ENCODE assay signal across 1 cellular context in genomic region chr19:52734893-52735661, GRCh38.
TF ChIP-seq lines count a peak whose summit lies in the region.

Gene ZNF611 (minus strand): TSS chr19:52735044. CDS start chr19:52715894, 19,150 bp downstream.

TF ChIP-seq in GM12878, 131 proteins besides CTCF, POLR2A, EP300 and RAD21 (continued from another document):
- TF ChIP-seq ZBTB40 (IDR thresholded peaks at IDR 0.05; ENCODE audit: borderline replicate concordance) (peak; percentile 58), MLLT1 (IDR thresholded peaks at IDR 0.05) (peak; percentile 99), MTA3 (IDR thresholded peaks at IDR 0.05; ENCODE audit: borderline replicate concordance, low read length) (no peak), IKZF1 (conservative IDR thresholded peaks at IDR 0.05) (0 out of 2 replicates have a peak, but pooled peaks have one; percentile 14), HDGF (IDR thresholded peaks at IDR 0.05) (no peak), EED (IDR thresholded peaks at IDR 0.05; ENCODE audit: low read depth) (no peak), SMC3 (IDR thresholded peaks at IDR 0.05; ENCODE audit: borderline replicate concordance, low read length) (peak; percentile 11; the same call in 1 of the 2 replicates), CBFB (IDR thresholded peaks at IDR 0.05; ENCODE audit: low read depth) (no peak; the same call in 1 of the 2 replicates), RELB (IDR thresholded peaks at IDR 0.05; ENCODE audit: low read depth) (no peak), FOS (IDR thresholded peaks at IDR 0.05; ENCODE audit: borderline replicate concordance, extremely low read depth, insufficient read length) (no peak), SMAD5 (IDR thresholded peaks at IDR 0.05; ENCODE audit: low read depth) (peak; percentile 88; the same call in 1 of the 2 replicates), YY1 (IDR thresholded peaks at IDR 0.05; ENCODE audit: low read depth, low read length) (0 out of 2 replicates have a peak, but pooled peaks have one; percentile 7), POLR2AphosphoS2 (IDR thresholded peaks at IDR 0.05; ENCODE audit: low read depth, low read length) (peak; percentile 64; the same call in 1 of the 2 replicates), PAX5 (IDR thresholded peaks at IDR 0.05; ENCODE audit: borderline replicate concordance, low read depth, low read length) (no peak), SREBF1 (IDR thresholded peaks at IDR 0.05; ENCODE audit: low read length) (no peak), ZNF24 (IDR thresholded peaks at IDR 0.05) (no peak), SUZ12 (IDR thresholded peaks at IDR 0.05; ENCODE audit: unreplicated experiment) (no peak), RUNX3 (IDR thresholded peaks at IDR 0.05; ENCODE audit: low read length) (peak; percentile 29), SPI1 (IDR thresholded peaks at IDR 0.05; ENCODE audit: borderline replicate concordance, insufficient read depth, low read depth, low read length) (peak; percentile 62; the same call in 1 of the 2 replicates), BMI1 (IDR thresholded peaks at IDR 0.05; ENCODE audit: borderline replicate concordance) (no peak), NKRF (conservative IDR thresholded peaks at IDR 0.05) (no peak), ZBTB33 (IDR thresholded peaks at IDR 0.05) (peak; percentile 63; the same call in 1 of the 2 replicates), NRF1 (conservative IDR thresholded peaks at IDR 0.05; ENCODE audit: low read depth, low read length) (peak; percentile 56), NR2F1 (conservative IDR thresholded peaks at IDR 0.05) (peak; percentile 45; the same call in 1 of the 2 replicates), NR2C2 (IDR thresholded peaks at IDR 0.05; ENCODE audit: borderline replicate concordance, control insufficient read depth, insufficient read length, low read depth) (no peak), CBX3 (IDR thresholded peaks at IDR 0.05; ENCODE audit: borderline replicate concordance, low read depth) (no peak), MEF2A (IDR thresholded peaks at IDR 0.05; ENCODE audit: insufficient read depth, low read depth, low read length) (no peak), FOXM1 (IDR thresholded peaks at IDR 0.05; ENCODE audit: low read depth, low read length) (no peak), ASH2L (IDR thresholded peaks at IDR 0.05; ENCODE audit: borderline replicate concordance, low read depth) (no peak), TCF12 (IDR thresholded peaks at IDR 0.05; ENCODE audit: low read depth, low read length) (0 out of 2 replicates have a peak, but pooled peaks have one; percentile 6)
